Comparison of ENCODE assay signal across 11 cellular contexts in the genomic region with DNA sequence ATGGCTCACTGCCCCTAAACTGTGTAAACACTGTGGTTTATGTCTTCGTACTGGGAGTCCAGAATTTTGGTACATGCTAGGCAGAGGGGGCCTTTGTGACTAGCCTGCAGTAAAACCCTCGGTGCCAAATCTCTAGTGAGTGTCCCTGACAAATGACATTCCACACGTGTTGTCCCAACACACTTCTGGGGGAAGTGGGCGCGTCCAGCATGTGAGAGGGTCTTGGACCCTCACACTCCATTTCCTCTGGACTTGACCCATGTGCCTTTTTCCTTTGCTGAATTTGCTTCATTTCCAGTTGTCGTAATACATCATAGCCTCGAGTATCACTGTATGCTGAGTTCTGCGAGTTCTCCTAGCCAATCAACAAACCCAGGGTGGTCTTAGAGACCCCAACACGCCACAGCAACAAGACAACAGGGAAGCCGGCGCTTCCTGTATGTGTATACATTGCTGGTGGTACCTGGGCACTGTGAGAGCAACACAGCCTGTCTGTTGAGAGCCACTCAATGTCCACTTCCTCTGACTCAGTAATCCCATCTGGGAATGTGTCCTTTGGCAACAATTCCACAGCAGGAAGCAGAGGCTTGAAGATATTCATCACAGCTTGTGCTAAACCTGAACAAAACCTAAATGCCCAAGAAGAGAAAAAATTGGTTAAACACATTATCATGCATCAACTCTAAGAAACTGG. TPM values are rescaled to one million over a fixed set of nuclear protein-coding genes. Genes with fewer than 3 reads are reported as not detected.
DNase-seq lines count a peak whose midpoint lies in the region; ATAC-seq and TF ChIP-seq lines count a peak whose summit lies in the region.
"Had no signal": no experiment of that assay in that cellular context is flagged by ENCODE, and none has a peak within 500 bp of the region (broad histone marks: within the 10 kb centered on the region; RNA-seq: fewer than 3 reads in every experiment).

No MANE protein-coding gene starts in this region.

- peaks cover 0 to 20% (median 0%) of the 10 kb centered on the region in 7 donors for H3K27me3 ChIP-seq in spleen (replicated peaks in 1 of 7)

- no peak for TF ChIP-seq POLR2A in spleen (IDR thresholded peaks at IDR 0.05)

- H3K36me3 ChIP-seq in SK-N-MC (ENCODE audit: insufficient read depth, low read length): no peaks in the 10 kb centered on the region
- H3K36me3 ChIP-seq in spleen: no peaks in the 10 kb centered on the region

- DNase-seq in GM03348 (ENCODE audit: low spot score): peak; percentile 63
- DNase-seq in SK-N-MC (ENCODE audit: low read depth, low spot score): no peak
- DNase-seq in fibroblast of gingiva (ENCODE audit: low read depth): peak; percentile 16
- peak; percentile 73 for DNase-seq in spleen
- DNase-seq in left ventricle myocardium superior: no peak
- no peak for DNase-seq in activated T-cell treated with anti-CD3 and anti-CD28 coated beads, Interleukin-2, amount 50 U/mL, for 1 hour
- no peak for DNase-seq in NCI-H526 treated with DMSO at 0.1 percent for 48 hours (lab: John Stamatoyannopoulos, UW)
- DNase-seq: activated CD4-positive, alpha-beta T cell treated with anti-CD3 and anti-CD28 coated beads for 36 hours; activated effector memory CD4-positive, alpha-beta T cell treated with Interleukin-2 at 50 U/mL for 16 hours; NCI-H446 had no signal

- no peak for TF ChIP-seq CTCF in spleen (IDR thresholded peaks at IDR 0.05 in 8 of 11, conservative IDR thresholded peaks at IDR 0.05 in 3 of 11)

- no peak overlapping the region for H3K4me3 ChIP-seq in SK-N-MC
- no peak overlapping the region for H3K4me3 ChIP-seq in spleen
- H3K4me3 ChIP-seq: coronary artery had no signal

- H3K27ac ChIP-seq in SK-N-MC (0 out of 2 replicates have a peak overlapping the region, but pooled peaks have one; percentile 25), spleen (peak overlapping the region; percentile 20 to 86 (median 74))
- H3K27ac ChIP-seq: coronary artery had no signal

- ATAC-seq in left ventricle myocardium superior: no peak
- ATAC-seq: activated CD4-positive, alpha-beta T cell treated with anti-CD3 and anti-CD28 coated beads for 36 hours had no signal

- intact Hi-C loops in spleen (cut with DNase I; ENCODE audit: low total_unique reads): no loop called here
- intact Hi-C loops in left ventricle myocardium superior (cut with micrococcal nuclease): no loop called here

- no peak overlapping the region for H3K9ac ChIP-seq in SK-N-MC (ENCODE audit: insufficient read length)

- WGBS in spleen, 5 donors: 57 to 76% (median 70%) methylated on average over 11 of the region's 11 CpGs

- no peaks in the 10 kb centered on the region for H3K9me3 ChIP-seq in SK-N-MC (ENCODE audit: low read depth, low read length)
- H3K9me3 ChIP-seq in spleen: no peaks in the 10 kb centered on the region

- peaks cover 18 to 69% (median 44%) of the 10 kb centered on the region in 6 donors for H3K4me1 ChIP-seq in spleen

RNA-seq across cellular contexts. Expression of a gene that starts 26.9 kb away (rescaled TPM):
- 10 to 100 TPM; 28.0 to 82.1 (median 53.8) TPM for total RNA-seq in spleen
- polyA plus RNA-seq in spleen: 10 to 100 TPM; 16.8 to 26.8 (median 19.4) TPM
- 6.8 TPM for total RNA-seq in left ventricle myocardium superior

Comparison
In these comparisons a context has a peak if more than half of its experiments do, and no peak if none do; other contexts are left out.
1. DNase-seq: peak in GM03348 (single experiment), fibroblast of gingiva (single experiment) and spleen (single experiment); none in SK-N-MC (single experiment), left ventricle myocardium superior (single experiment), activated T-cell treated with anti-CD3 and anti-CD28 coated beads, Interleukin-2, amount 50 U/mL, for 1 hour (single experiment) and NCI-H526 treated with DMSO at 0.1 percent for 48 hours (single experiment).